10 cellular contexts compared by ENCODE assay signal in the genomic region with DNA sequence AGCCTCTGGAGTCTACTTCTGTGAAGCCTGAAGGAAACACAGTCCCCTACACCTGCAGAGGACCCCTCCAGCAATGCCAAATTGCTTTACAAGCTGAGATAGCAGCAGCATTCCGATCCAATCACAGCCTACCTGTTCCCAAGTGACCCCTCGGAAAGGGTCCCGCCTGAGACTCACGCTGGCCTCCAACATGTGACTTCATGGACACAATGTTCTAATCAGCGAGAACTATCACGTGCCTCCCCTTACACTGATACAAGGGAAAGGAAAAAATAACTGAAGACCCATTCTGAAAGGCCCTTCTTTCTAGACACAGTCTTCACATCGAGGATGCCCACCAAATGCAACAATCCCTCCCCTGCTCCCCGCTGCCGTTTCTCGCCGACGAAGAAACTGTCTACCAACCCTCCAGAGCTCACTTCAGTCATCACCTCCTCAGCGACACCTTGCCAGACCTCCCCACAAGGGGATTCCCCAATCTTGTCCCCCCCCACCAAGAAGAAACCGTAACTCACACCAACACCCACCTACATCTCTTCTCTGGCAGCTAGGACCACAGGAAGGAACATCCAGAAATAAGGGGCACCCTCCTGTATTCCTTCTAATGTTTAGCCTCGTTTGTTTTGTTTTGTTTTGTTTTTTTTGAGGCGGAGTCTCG. TPM values are rescaled to one million over a fixed set of nuclear protein-coding genes. Genes with fewer than 3 reads are reported as not detected.
A peak's percentile ranks its signal among the peaks of the same experiment; 100 is the strongest.
DNase-seq lines count a peak whose midpoint lies in the region; ATAC-seq, FAIRE-seq and TF ChIP-seq lines count a peak whose summit lies in the region.
"Had no signal": no experiment of that assay in that cellular context is flagged by ENCODE, and none has a peak within 500 bp of the region (broad histone marks: within the 10 kb centered on the region; RNA-seq: fewer than 3 reads in every experiment).

No MANE protein-coding gene starts in this region.

- WGBS in A549 (ENCODE audit: missing lambda C conversion rate) = 92% methylated on average over 17 of the region's 17 CpGs

- no peak for ATAC-seq in A549
- no peak for ATAC-seq in HG03097 (IDR thresholded peaks at IDR 0.05; ENCODE audit: low FRiP score, unreplicated experiment)

- H3K27ac Mint-ChIP-seq in glutamatergic neuron (ENCODE audit: unreplicated experiment) = no peak overlapping the region

- no peaks in the 10 kb centered on the region for H3K9me3 ChIP-seq in A549
- no peaks in the 10 kb centered on the region for H3K9me3 ChIP-seq in OCI-LY7 (ENCODE audit: low read length)

- H2AFZ ChIP-seq in OCI-LY7 (ENCODE audit: low read length) = no peak overlapping the region

- peak overlapping the region; percentile 47 for H3K4me3 Mint-ChIP-seq in glutamatergic neuron (ENCODE audit: unreplicated experiment)

- intact Hi-C loops in OCI-LY7 (cut with micrococcal nuclease; ENCODE audit: unreplicated experiment) = loop anchor here (5.0 kb wide), 1 partner anchor 90 kb away; a partner anchor contains a TSS

- H3K4me3 ChIP-seq in A549 (no peak overlapping the region), OCI-LY7 (ENCODE audit: low read depth, low read length, poor library complexity, severe bottlenecking) (peak overlapping the region; percentile 97)

- H3K4me2 ChIP-seq in A549 = peak overlapping the region; percentile 9; the same call in 1 of the 3 replicates
- H3K4me2 ChIP-seq in OCI-LY7 (ENCODE audit: low read length) = peak overlapping the region; percentile 92

- peaks cover 16% of the 10 kb centered on the region for H3K36me3 ChIP-seq in OCI-LY7 (ENCODE audit: insufficient read depth, low read length)

- no peak for TF ChIP-seq CTCF in A549 (IDR thresholded peaks at IDR 0.05)
- TF ChIP-seq CTCF in GM10248 (IDR thresholded peaks at IDR 0.05; ENCODE audit: control extremely low read depth, extremely low read depth, low read depth, missing control alignments) = no peak
- no peak for TF ChIP-seq CTCF in OCI-LY7 (conservative IDR thresholded peaks at IDR 0.05; ENCODE audit: low read length)
- TF ChIP-seq CTCF in glutamatergic neuron (IDR thresholded peaks at IDR 0.05; ENCODE audit: partially characterized antibody, unreplicated experiment) = no peak

- CTCF ChIA-PET in A549 (lab: Yijun Ruan, JAX) (interaction anchor here (0.6 kb wide), 1 partner anchor 96 kb away, joined by 3 read pairs; no protein-coding TSS in a partner anchor), GM10248 (lab: Yijun Ruan, JAX) (interaction anchor here (0.7 to 3.0 kb wide), 3 partner anchors 12 to 51 kb away, joined by 3 to 9 read pairs (median 3); no protein-coding TSS in a partner anchor), OCI-LY7 (lab: Charles Lee; ENCODE audit: unreplicated experiment) (no interaction called here)

- H3K4me1 Mint-ChIP-seq in glutamatergic neuron (ENCODE audit: low read depth, unreplicated experiment) = no peaks in the 10 kb centered on the region

- DNase-seq in A549 (ENCODE audit: low read depth in 1 of 2, low spot score in 1 of 2) (no peak), GM10248 (ENCODE audit: extremely low spot score) (peak; percentile 78), OCI-LY7 (ENCODE audit: low spot score) (peak; percentile 19), glutamatergic neuron (no peak), NOMO-1 treated with DMSO at 0.1 percent for 48 hours (lab: John Stamatoyannopoulos, UW; ENCODE audit: unreplicated experiment) (no peak), amniotic stem cell (lab: John Stamatoyannopoulos, UW) (no peak), DMS53 (lab: John Stamatoyannopoulos, UW) (no peak)
- DNase-seq: activated gamma-delta T cell, kidney glomerular epithelial cell had no signal

- H3K36me3 Mint-ChIP-seq in glutamatergic neuron (ENCODE audit: unreplicated experiment) = no peaks in the 10 kb centered on the region

- H3K9me3 Mint-ChIP-seq in glutamatergic neuron (ENCODE audit: unreplicated experiment) = peaks cover 4% of the 10 kb centered on the region

- peaks cover 7% of the 10 kb centered on the region for H3K27me3 Mint-ChIP-seq in glutamatergic neuron (ENCODE audit: unreplicated experiment)

- H3K4me1 ChIP-seq in A549 (peaks cover 28% of the 10 kb centered on the region), OCI-LY7 (ENCODE audit: insufficient read depth, low read length, poor library complexity, severe bottlenecking) (peaks cover 47% of the 10 kb centered on the region)

- TF ChIP-seq RAD21 in A549 (conservative IDR thresholded peaks at IDR 0.05 in 1 of 2, IDR thresholded peaks at IDR 0.05 in 1 of 2) = no peak

- peaks cover 55% of the 10 kb centered on the region; the same call in 1 of the 2 replicates for H3K79me2 ChIP-seq in OCI-LY7 (ENCODE audit: insufficient read depth, low read depth, low read length)

- POLR2A ChIA-PET in A549 (lab: Yijun Ruan, JAX) (no interaction called here), GM10248 (lab: Yijun Ruan, JAX) (interaction anchor here (1.0 to 1.2 kb wide), 5 partner anchors 12 to 75 kb away, joined by 3 to 4 read pairs (median 3); no protein-coding TSS in a partner anchor), OCI-LY7 (lab: Charles Lee) (interaction anchor here (0.5 to 0.7 kb wide), 2 partner anchors 32 to 36 kb away, joined by 3 read pairs; no protein-coding TSS in a partner anchor)

- H3K9me2 ChIP-seq in OCI-LY7 (ENCODE audit: insufficient read depth, low read length) = no peaks in the 10 kb centered on the region

- no peak for TF ChIP-seq EP300 in A549 (IDR thresholded peaks at IDR 0.05)

- no peaks in the 10 kb centered on the region for H4K20me1 ChIP-seq in OCI-LY7 (ENCODE audit: insufficient read depth, low read length)

- H3K27ac ChIP-seq in A549 = peak overlapping the region; percentile 2 to 58; a peak in 4 of 6 replicates
- H3K27ac ChIP-seq in OCI-LY7 (ENCODE audit: low read depth, low read length, poor library complexity, severe bottlenecking) = peak overlapping the region; percentile 41

- no peak for TF ChIP-seq POLR2A in A549 (IDR thresholded peaks at IDR 0.05; ENCODE audit: low read length)

- FAIRE-seq in A549 (lab: Jason Lieb, UNC) = no peak

- BruUV-seq in OCI-LY7 (replicated peaks; lab: Mats Ljungman, UMichigan) = TSS peak; percentile 65

TF ChIP-seq in A549, 52 proteins besides CTCF, POLR2A, EP300 and RAD21:
- TF ChIP-seq, protein P1, sequence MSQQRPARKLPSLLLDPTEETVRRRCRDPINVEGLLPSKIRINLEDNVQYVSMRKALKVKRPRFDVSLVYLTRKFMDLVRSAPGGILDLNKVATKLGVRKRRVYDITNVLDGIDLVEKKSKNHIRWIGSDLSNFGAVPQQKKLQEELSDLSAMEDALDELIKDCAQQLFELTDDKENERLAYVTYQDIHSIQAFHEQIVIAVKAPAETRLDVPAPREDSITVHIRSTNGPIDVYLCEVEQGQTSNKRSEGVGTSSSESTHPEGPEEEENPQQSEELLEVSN (IDR thresholded peaks at IDR 0.05; ENCODE audit: borderline replicate concordance, low read depth) = no peak
- no peak for TF ChIP-seq SMC3 (IDR thresholded peaks at IDR 0.05)
- TF ChIP-seq, protein P2, sequence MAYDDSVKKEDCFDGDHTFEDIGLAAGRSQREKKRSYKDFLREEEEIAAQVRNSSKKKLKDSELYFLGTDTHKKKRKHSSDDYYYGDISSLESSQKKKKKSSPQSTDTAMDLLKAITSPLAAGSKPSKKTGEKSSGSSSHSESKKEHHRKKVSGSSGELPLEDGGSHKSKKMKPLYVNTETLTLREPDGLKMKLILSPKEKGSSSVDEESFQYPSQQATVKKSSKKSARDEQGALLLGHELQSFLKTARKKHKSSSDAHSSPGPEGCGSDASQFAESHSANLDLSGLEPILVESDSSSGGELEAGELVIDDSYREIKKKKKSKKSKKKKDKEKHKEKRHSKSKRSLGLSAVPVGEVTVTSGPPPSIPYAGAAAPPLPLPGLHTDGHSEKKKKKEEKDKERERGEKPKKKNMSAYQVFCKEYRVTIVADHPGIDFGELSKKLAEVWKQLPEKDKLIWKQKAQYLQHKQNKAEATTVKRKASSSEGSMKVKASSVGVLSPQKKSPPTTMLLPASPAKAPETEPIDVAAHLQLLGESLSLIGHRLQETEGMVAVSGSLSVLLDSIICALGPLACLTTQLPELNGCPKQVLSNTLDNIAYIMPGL (CRISPR knock-in tag; IDR thresholded peaks at IDR 0.05; ENCODE audit: borderline replicate concordance) = no peak
- no peak for TF ChIP-seq GATA3 (IDR thresholded peaks at IDR 0.05; ENCODE audit: borderline replicate concordance)
- TF ChIP-seq, protein P3, sequence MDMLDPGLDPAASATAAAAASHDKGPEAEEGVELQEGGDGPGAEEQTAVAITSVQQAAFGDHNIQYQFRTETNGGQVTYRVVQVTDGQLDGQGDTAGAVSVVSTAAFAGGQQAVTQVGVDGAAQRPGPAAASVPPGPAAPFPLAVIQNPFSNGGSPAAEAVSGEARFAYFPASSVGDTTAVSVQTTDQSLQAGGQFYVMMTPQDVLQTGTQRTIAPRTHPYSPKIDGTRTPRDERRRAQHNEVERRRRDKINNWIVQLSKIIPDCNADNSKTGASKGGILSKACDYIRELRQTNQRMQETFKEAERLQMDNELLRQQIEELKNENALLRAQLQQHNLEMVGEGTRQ (IDR thresholded peaks at IDR 0.05) = no peak
- no peak for TF ChIP-seq RCOR1 (IDR thresholded peaks at IDR 0.05; ENCODE audit: low read depth, low read length)

RNA-seq across cellular contexts. Expression of a gene that starts 1.8 kb away (rescaled TPM):
- polyA plus RNA-seq in A549 (2011; rRNA removed) (36.3 and 36.4 TPM in 2 replicates), A549 (2017; fragmentation: RNase III; extraction: RNeasy Plus Mini Kit Qiagen cat#74134 plus additional on column Dnase treatment) (21.2 to 25.8 TPM (median 25.7 TPM) in 3 replicates)
- polyA plus RNA-seq in A549 (2012; cell fraction: cytosol; rRNA removed) = 55.9 and 70.8 TPM in 2 replicates
- polyA plus RNA-seq in A549 (2012; cell fraction: nucleus; rRNA removed) = 58.1 and 81.5 TPM in 2 replicates
- polyA minus RNA-seq in A549 (2011; rRNA and poly(A)+ RNA removed) = 72.8 and 82.0 TPM in 2 replicates
- 4.3 and 12.1 TPM in 2 replicates for total RNA-seq in OCI-LY7 (2014; rRNA removed; shearing (Covaris generic))
- total RNA-seq in OCI-LY7 (2022) (42.0 and 50.2 TPM in 2 replicates), glutamatergic neuron (ENCODE audit: unreplicated experiment) (22.2 TPM)

RNA-seq across cellular contexts. Expression of a gene that starts 42.2 kb away (rescaled TPM):
- 180 and 219 TPM in 2 replicates for polyA plus RNA-seq in A549 (2011; rRNA removed)
- polyA plus RNA-seq in A549 (2012; cell fraction: cytosol; rRNA removed) = 152 and 156 TPM in 2 replicates
- polyA plus RNA-seq in A549 (2012; cell fraction: nucleus; rRNA removed) = 311 and 370 TPM in 2 replicates
- 206 to 230 TPM (median 207 TPM) in 3 replicates for polyA plus RNA-seq in A549 (2017; fragmentation: RNase III; extraction: RNeasy Plus Mini Kit Qiagen cat#74134 plus additional on column Dnase treatment)
- polyA minus RNA-seq in A549 (2011; rRNA and poly(A)+ RNA removed) = 140 and 153 TPM in 2 replicates
- total RNA-seq in OCI-LY7 (2014; rRNA removed; shearing (Covaris generic)) = 181 and 241 TPM in 2 replicates
- 201 and 225 TPM in 2 replicates for total RNA-seq in OCI-LY7 (2022)
- total RNA-seq in glutamatergic neuron (ENCODE audit: unreplicated experiment) = 136 TPM

Comparison
In these comparisons a context has a peak if more than half of its experiments do, and no peak if none do; other contexts are left out.
1. DNase-seq: peak in GM10248 (single experiment) and OCI-LY7 (single experiment); none in A549 (0 of 2), glutamatergic neuron (single experiment), NOMO-1 treated with DMSO at 0.1 percent for 48 hours (single experiment), amniotic stem cell (single experiment) and DMS53 (single experiment).